15 cellular contexts compared by ENCODE assay signal in genomic region chr2:194567661-194568017, GRCh38.
DNase-seq lines count a peak whose midpoint lies in the region; ATAC-seq and TF ChIP-seq lines count a peak whose summit lies in the region.
"Had no signal": no experiment of that assay in that cellular context is flagged by ENCODE, and none has a peak within 500 bp of the region (broad histone marks: within the 10 kb centered on the region; RNA-seq: fewer than 3 reads in every experiment).

No MANE protein-coding gene starts in this region.

- TF ChIP-seq CTCF in gastroesophageal sphincter (IDR thresholded peaks at IDR 0.05) (no peak), CD14-positive monocyte (IDR thresholded peaks at IDR 0.05) (no peak)

- no peak overlapping the region for H3K27ac Mint-ChIP-seq in CD14-positive monocyte
- H3K27ac Mint-ChIP-seq: activated CD8-positive, alpha-beta memory T cell treated with anti-CD3 and anti-CD28 coated beads, Interleukin-2, amount 10 ng/mL, durations not matched to agents 7 days and 5 days; CD4-positive, alpha-beta memory T cell had no signal

- ATAC-seq in GM19395 (IDR thresholded peaks at IDR 0.05; ENCODE audit: unreplicated experiment) (peak; percentile 70), HG02571 (IDR thresholded peaks at IDR 0.05; ENCODE audit: unreplicated experiment) (peak; percentile 41), HG03108 (IDR thresholded peaks at IDR 0.05; ENCODE audit: unreplicated experiment) (peak; percentile 45), gastroesophageal sphincter (no peak), HG02852 (IDR thresholded peaks at IDR 0.05; ENCODE audit: unreplicated experiment) (no peak), sciatic nerve (no peak)
- ATAC-seq: activated CD8-positive, alpha-beta memory T cell treated with anti-CD3 and anti-CD28 coated beads, Interleukin-2, amount 10 ng/mL, durations not matched to agents 7 days and 5 days had no signal

- no peak for DNase-seq in CD14-positive monocyte (ENCODE audit: low spot score)
- no peak for DNase-seq in sciatic nerve (ENCODE audit: low spot score)
- DNase-seq: activated CD8-positive, alpha-beta memory T cell treated with anti-CD3 and anti-CD28 coated beads, Interleukin-2, amount 10 ng/mL, durations not matched to agents 7 days and 5 days; activated naive CD4-positive, alpha-beta T cell treated with anti-CD3 and anti-CD28 coated beads, Interleukin-2, amount 50 U/mL, for 16 hours; brain microvascular endothelial cell; CD4-positive, alpha-beta memory T cell; effector CD8-positive, alpha-beta T cell; NCI-H446; WERI-Rb-1 had no signal

- H3K27me3 ChIP-seq in gastroesophageal sphincter, result no peaks in the 10 kb centered on the region
- H3K27me3 ChIP-seq: brain microvascular endothelial cell had no signal

- H3K27ac ChIP-seq in gastroesophageal sphincter, result peak overlapping the region in 1 of 4 donors; percentile 24
- H3K27ac ChIP-seq: brain microvascular endothelial cell, parathyroid adenoma, WERI-Rb-1 had no signal

- peaks cover 0 to 1% (median 0%) of the 10 kb centered on the region in 3 donors for H3K27me3 Mint-ChIP-seq in CD14-positive monocyte (ENCODE audit: low read depth in 3 of 3)
- H3K27me3 Mint-ChIP-seq: activated CD8-positive, alpha-beta memory T cell treated with anti-CD3 and anti-CD28 coated beads, Interleukin-2, amount 10 ng/mL, durations not matched to agents 7 days and 5 days; CD4-positive, alpha-beta memory T cell had no signal

- 75 to 100% methylated on average over 1 to 2 of the region's 2 CpGs for WGBS in gastroesophageal sphincter (ENCODE audit: low coverage in 1 of 2), 2 donors

- intact Hi-C loops in CD14-positive monocyte (cut with micrococcal nuclease) (no loop called here), sciatic nerve (cut with DNase I) (loop anchor here (5.0 kb wide), 1 partner anchor 1035 kb away; no protein-coding TSS in a partner anchor)

- H3K4me3 ChIP-seq in gastroesophageal sphincter, result no peak overlapping the region

- H3K36me3 ChIP-seq in gastroesophageal sphincter, result no peaks in the 10 kb centered on the region
- H3K36me3 ChIP-seq: brain microvascular endothelial cell, WERI-Rb-1 had no signal

- H3K9me3 ChIP-seq in gastroesophageal sphincter, result no peaks in the 10 kb centered on the region

- H3K4me1 ChIP-seq in gastroesophageal sphincter, result peaks cover 0 to 25% (median 5%) of the 10 kb centered on the region in 3 donors
- H3K4me1 ChIP-seq: parathyroid adenoma had no signal

- no peak for TF ChIP-seq POLR2A in gastroesophageal sphincter (IDR thresholded peaks at IDR 0.05)

- no peak for TF ChIP-seq EP300 in gastroesophageal sphincter (IDR thresholded peaks at IDR 0.05)

- no peaks in the 10 kb centered on the region for H3K36me3 Mint-ChIP-seq in CD14-positive monocyte
- H3K36me3 Mint-ChIP-seq: activated CD8-positive, alpha-beta memory T cell treated with anti-CD3 and anti-CD28 coated beads, Interleukin-2, amount 10 ng/mL, durations not matched to agents 7 days and 5 days; CD4-positive, alpha-beta memory T cell had no signal

- peaks cover 0 to 2% (median 0%) of the 10 kb centered on the region in 7 donors for H3K9me3 Mint-ChIP-seq in CD14-positive monocyte
- H3K9me3 Mint-ChIP-seq: CD4-positive, alpha-beta memory T cell had no signal

- no peak overlapping the region for H3K4me3 Mint-ChIP-seq in CD14-positive monocyte
- H3K4me3 Mint-ChIP-seq: activated CD8-positive, alpha-beta memory T cell treated with anti-CD3 and anti-CD28 coated beads, Interleukin-2, amount 10 ng/mL, durations not matched to agents 7 days and 5 days; CD4-positive, alpha-beta memory T cell had no signal

- no peaks in the 10 kb centered on the region for H3K4me1 Mint-ChIP-seq in CD14-positive monocyte
- H3K4me1 Mint-ChIP-seq: CD4-positive, alpha-beta memory T cell had no signal

Comparison
In these comparisons a context has a peak if more than half of its experiments do, and no peak if none do; other contexts are left out.
1. ATAC-seq: peak in GM19395 (single experiment), HG02571 (single experiment) and HG03108 (single experiment); none in gastroesophageal sphincter (single experiment), HG02852 (single experiment) and sciatic nerve (single experiment).